14 cellular contexts compared by ENCODE assay signal in genomic region chr12:123907726-123908476, GRCh38.
A peak's percentile ranks its signal among the peaks of the same experiment; 100 is the strongest.
DNase-seq lines count a peak whose midpoint lies in the region; ATAC-seq and TF ChIP-seq lines count a peak whose summit lies in the region.
"Had no signal": no experiment of that assay in that cellular context is flagged by ENCODE, and none has a peak within 500 bp of the region (broad histone marks: within the 10 kb centered on the region; RNA-seq: fewer than 3 reads in every experiment).

No MANE protein-coding gene starts in this region.

- H3K9me3 ChIP-seq in SJCRH30 (replicated peaks): no peaks in the 10 kb centered on the region
- no peaks in the 10 kb centered on the region for H3K9me3 ChIP-seq in parathyroid adenoma (ENCODE audit: control insufficient read depth, low read length)
- H3K9me3 ChIP-seq in psoas muscle: no peaks in the 10 kb centered on the region

- peak overlapping the region; percentile 44 for H3K4me3 ChIP-seq in SJCRH30
- H3K4me3 ChIP-seq in parathyroid adenoma (ENCODE audit: low read depth, low read length): no peak overlapping the region
- no peak overlapping the region for H3K4me3 ChIP-seq in psoas muscle

- no peaks in the 10 kb centered on the region for H3K79me2 ChIP-seq in parathyroid adenoma

- no peak overlapping the region for H3K9ac ChIP-seq in parathyroid adenoma

- WGBS in psoas muscle, 3 donors: 68 to 76% (median 73%) methylated on average over 12 of the region's 12 CpGs

- ATAC-seq in HG03460 (IDR thresholded peaks at IDR 0.05; ENCODE audit: unreplicated experiment): no peak
- no peak for ATAC-seq in GM18858 (IDR thresholded peaks at IDR 0.05; ENCODE audit: unreplicated experiment)
- no peak for ATAC-seq in psoas muscle
- ATAC-seq in HG03280 (IDR thresholded peaks at IDR 0.05; ENCODE audit: unreplicated experiment): no peak

- H3K36me3 ChIP-seq in SJCRH30 (no peaks in the 10 kb centered on the region), parathyroid adenoma (ENCODE audit: control insufficient read depth, insufficient read depth, low read length) (no peaks in the 10 kb centered on the region), psoas muscle (ENCODE audit: insufficient read depth in 1 of 2, low read depth in 1 of 2) (no peaks in the 10 kb centered on the region)

- peak overlapping the region; percentile 46 for H2AFZ ChIP-seq in parathyroid adenoma

- DNase-seq in EL (peak; percentile 37), SJCRH30 (peak; percentile 51 to 60), foreskin melanocyte (peak; percentile 38), psoas muscle (no peak)
- DNase-seq: activated CD8-positive, alpha-beta memory T cell treated with anti-CD3 and anti-CD28 coated beads for 24 hours; CD4-positive, CD25-positive, alpha-beta regulatory T cell; NCI-H146; stimulated activated CD4-positive, alpha-beta T cell treated with anti-CD3 and anti-CD28 coated beads, Interleukin-1b, Interleukin-23, amount 100 ng/mL, for 48 hours; stimulated activated naive CD4-positive, alpha-beta T cell; T-helper 2 cell had no signal

- H3K4me1 ChIP-seq in SJCRH30: peaks cover 13% of the 10 kb centered on the region
- H3K4me1 ChIP-seq in parathyroid adenoma: no peaks in the 10 kb centered on the region
- H3K4me1 ChIP-seq in psoas muscle: no peaks in the 10 kb centered on the region

- H3K27me3 ChIP-seq in SJCRH30 (no peaks in the 10 kb centered on the region), parathyroid adenoma (ENCODE audit: control insufficient read depth, insufficient read depth, low read length) (no peaks in the 10 kb centered on the region), psoas muscle (ENCODE audit: insufficient read depth in 3 of 3, low read length in 2 of 3) (no peaks in the 10 kb centered on the region)

- no peak overlapping the region for H3K4me2 ChIP-seq in parathyroid adenoma (ENCODE audit: low read length)

- TF ChIP-seq CTCF in parathyroid adenoma (IDR thresholded peaks at IDR 0.05): no peak
- TF ChIP-seq CTCF in psoas muscle (IDR thresholded peaks at IDR 0.05): no peak

- no peak overlapping the region; the same call in 1 of the 2 replicates for H3K27ac ChIP-seq in SJCRH30
- H3K27ac ChIP-seq in parathyroid adenoma: no peak overlapping the region
- H3K27ac ChIP-seq in psoas muscle: no peak overlapping the region

- intact Hi-C loops in psoas muscle (cut with DNase I): loop anchor here in 1 of 2 donors (5.0 kb wide), 1 partner anchor 119 kb away; no protein-coding TSS in a partner anchor

Comparison
In these comparisons a context has a peak if more than half of its experiments do, and no peak if none do; other contexts are left out.
1. DNase-seq: peak in EL (single experiment), SJCRH30 (2 of 2) and foreskin melanocyte (single experiment); none in psoas muscle (0 of 2).